Comparison of ENCODE assay signal across 8 cellular contexts in genomic region chr16:70576431-70577255, GRCh38. TPM values are rescaled to one million over a fixed set of nuclear protein-coding genes. Genes with fewer than 3 reads are reported as not detected.
DNase-seq lines count a peak whose midpoint lies in the region; ATAC-seq and TF ChIP-seq lines count a peak whose summit lies in the region.

No MANE protein-coding gene starts in this region.

- peaks cover 9 to 10% of the 10 kb centered on the region in 2 donors for H3K36me3 ChIP-seq in ascending aorta
- peaks cover 23% of the 10 kb centered on the region for H3K36me3 ChIP-seq in lower lobe of right lung

- no peaks in the 10 kb centered on the region for H3K4me1 ChIP-seq in H9 (ENCODE audit: insufficient read depth, low read length)
- peaks cover 15 to 60% of the 10 kb centered on the region in 2 donors for H3K4me1 ChIP-seq in ascending aorta
- peaks cover 48% of the 10 kb centered on the region for H3K4me1 ChIP-seq in lower lobe of right lung

- no peak overlapping the region for H3K9ac ChIP-seq in H9 (ENCODE audit: extremely low read depth, insufficient read length, low read length)

- H3K23me2 ChIP-seq in H9 (ENCODE audit: insufficient read length, low read depth, low read length, poor library complexity, severe bottlenecking): no peaks in the 10 kb centered on the region

- ATAC-seq in activated T-cell treated with anti-CD3 and anti-CD28 coated beads, Interleukin-2, amount 50 U/mL, for 72 hours (replicated peaks in 1 of 2): peak; percentile 10 to 41
- ATAC-seq in GM19324 (IDR thresholded peaks at IDR 0.05; ENCODE audit: low FRiP score, unreplicated experiment) (no peak), lower lobe of right lung (no peak)

- no peak overlapping the region for H3K23ac ChIP-seq in H9 (ENCODE audit: insufficient read length, low read depth, low read length)

- peak overlapping the region; percentile 60 for H3K18ac ChIP-seq in H9 (ENCODE audit: insufficient read length, low read depth, low read length)

- no peak overlapping the region for H2AK5ac ChIP-seq in H9 (ENCODE audit: insufficient read length, low read length)

- peak overlapping the region; percentile 74 for H3K56ac ChIP-seq in H9 (ENCODE audit: insufficient read length, low read depth, low read length)

- no peaks in the 10 kb centered on the region for H3K79me1 ChIP-seq in H9 (ENCODE audit: insufficient read depth, low read depth, low read length, poor library complexity, severe bottlenecking)

- intact Hi-C loops in ascending aorta (cut with DNase I): loop anchor here (1.0 to 10.0 kb wide), 3 partner anchors 16 to 168 kb away; partner anchors contain the start of gene IL34
- intact Hi-C loops in lower lobe of right lung (cut with DNase I): no loop called here

- no peak overlapping the region for H3K14ac ChIP-seq in H9 (ENCODE audit: insufficient read depth, low read length)

- no peaks in the 10 kb centered on the region for H3K27me3 ChIP-seq in H9 (ENCODE audit: insufficient read depth, low read length)
- H3K27me3 ChIP-seq in ascending aorta: no peaks in the 10 kb centered on the region
- H3K27me3 ChIP-seq in lower lobe of right lung (ENCODE audit: low read depth): no peaks in the 10 kb centered on the region

- no peak overlapping the region for H2AFZ ChIP-seq in H9 (ENCODE audit: low read length)

- H4K20me1 ChIP-seq in H9 (ENCODE audit: control insufficient read depth, insufficient read depth, insufficient read length): no peaks in the 10 kb centered on the region

- H3K36me3 Mint-ChIP-seq in activated T-cell treated with anti-CD3 and anti-CD28 coated beads, Interleukin-2, amount 50 U/mL, for 72 hours (ENCODE audit: insufficient read depth in 2 of 2): peaks cover 9 to 17% of the 10 kb centered on the region in 2 donors
- peaks cover 19 to 38% (median 23%) of the 10 kb centered on the region in 3 experiments; a peak in 6 of 7 replicates for H3K36me3 Mint-ChIP-seq in H9 (ENCODE audit: insufficient read depth in 1 of 3, low read depth in 3 of 3)

- no peak overlapping the region for H4K5ac ChIP-seq in H9 (ENCODE audit: insufficient read length, low read depth, low read length)

- H3K27ac ChIP-seq in H9 (ENCODE audit: insufficient read length, low read depth, low read length) (peak overlapping the region; percentile 74), ascending aorta (peak overlapping the region; percentile 77 to 79), lower lobe of right lung (no peak overlapping the region)

- H3K4ac ChIP-seq in H9 (ENCODE audit: low read depth, low read length): no peak overlapping the region

- H3K4me3 ChIP-seq in ascending aorta: no peak overlapping the region
- no peak overlapping the region for H3K4me3 ChIP-seq in lower lobe of right lung

- no peak overlapping the region for H2BK5ac ChIP-seq in H9 (ENCODE audit: insufficient read length, low read length)

- no peak overlapping the region for H2BK120ac ChIP-seq in H9 (ENCODE audit: low read depth, low read length, poor library complexity, severe bottlenecking)

- peak overlapping the region; percentile 60 for H3K27ac Mint-ChIP-seq in activated T-cell treated with anti-CD3 and anti-CD28 coated beads, Interleukin-2, amount 50 U/mL, for 72 hours
- H3K27ac Mint-ChIP-seq in H9: peak overlapping the region; percentile 49 to 89 (median 50); a peak in 6 of 7 replicates

- H4K91ac ChIP-seq in H9 (ENCODE audit: insufficient read length, low read depth, low read length): no peak overlapping the region

- H3K4me3 Mint-ChIP-seq in activated T-cell treated with anti-CD3 and anti-CD28 coated beads, Interleukin-2, amount 50 U/mL, for 72 hours: no peak overlapping the region
- no peak overlapping the region; a peak in 1 of 5 replicates for H3K4me3 Mint-ChIP-seq in H9

- H4K8ac ChIP-seq in H9 (replicated peaks; ENCODE audit: insufficient read length, low read depth, low read length): no peak overlapping the region

- no peak overlapping the region for H3T11ph ChIP-seq in H9 (ENCODE audit: low read length)

- no peaks in the 10 kb centered on the region for H3K9me3 ChIP-seq in H9 (ENCODE audit: control insufficient read depth, low read depth, low read length)
- H3K9me3 ChIP-seq in ascending aorta: no peaks in the 10 kb centered on the region
- no peaks in the 10 kb centered on the region for H3K9me3 ChIP-seq in lower lobe of right lung

- TF ChIP-seq CTCF in H9 (conservative IDR thresholded peaks at IDR 0.05): no peak
- TF ChIP-seq CTCF in ascending aorta (IDR thresholded peaks at IDR 0.05): no peak
- no peak for TF ChIP-seq CTCF in lower lobe of right lung (IDR thresholded peaks at IDR 0.05)

- no peak overlapping the region for H2BK15ac ChIP-seq in H9 (ENCODE audit: low read depth, low read length)

- no CpG with 5 or more reads among the region's 10 CpGs for WGBS in H9 (ENCODE audit: extremely low coverage, insufficient read length, low lambda C conversion rate)

- H3K9me3 Mint-ChIP-seq in activated T-cell treated with anti-CD3 and anti-CD28 coated beads, Interleukin-2, amount 50 U/mL, for 72 hours: no peaks in the 10 kb centered on the region
- no peaks in the 10 kb centered on the region for H3K9me3 Mint-ChIP-seq in H9

- H3K27me3 Mint-ChIP-seq in activated T-cell treated with anti-CD3 and anti-CD28 coated beads, Interleukin-2, amount 50 U/mL, for 72 hours (ENCODE audit: low read depth): no peaks in the 10 kb centered on the region
- peaks cover 2% of the 10 kb centered on the region for H3K27me3 Mint-ChIP-seq in H9 (ENCODE audit: low read depth)

- no peak overlapping the region for H2BK12ac ChIP-seq in H9 (ENCODE audit: insufficient read length, low read depth, low read length)

- H2BK20ac ChIP-seq in H9 (ENCODE audit: low read depth, low read length, poor library complexity, severe bottlenecking): no peak overlapping the region

- H3K4me2 ChIP-seq in H9 (ENCODE audit: insufficient read depth, insufficient read length, low read length): no peak overlapping the region

- no peaks in the 10 kb centered on the region for H3K79me2 ChIP-seq in H9 (ENCODE audit: insufficient read depth, low read length)

- peaks cover 27% of the 10 kb centered on the region for H3K4me1 Mint-ChIP-seq in activated T-cell treated with anti-CD3 and anti-CD28 coated beads, Interleukin-2, amount 50 U/mL, for 72 hours (ENCODE audit: low read depth)
- H3K4me1 Mint-ChIP-seq in H9: peaks cover 14 to 15% of the 10 kb centered on the region in 2 experiments

- DNase-seq in activated T-cell treated with anti-CD3 and anti-CD28 coated beads, Interleukin-2, amount 50 U/mL, for 72 hours: no peak
- DNase-seq in activated T-cell treated with anti-CD3 and anti-CD28 coated beads for 4 hours: no peak
- no peak for DNase-seq in H9
- DNase-seq in LHCN-M2 (ENCODE audit: low read depth): peak; percentile 94
- peak in 1 of 2 donors; percentile 46 for DNase-seq in ascending aorta (ENCODE audit: low spot score in 2 of 2)
- DNase-seq in myocyte (ENCODE audit: low read depth): peak; percentile 83
- no peak for DNase-seq in lower lobe of right lung

RNA-seq across cellular contexts. Expression of gene SF3B3, which starts 53.0 kb away (rescaled TPM):
- 100 to 1,000 TPM; 302 to 309 TPM for total RNA-seq in activated T-cell treated with anti-CD3 and anti-CD28 coated beads, Interleukin-2, amount 50 U/mL, for 72 hours
- total RNA-seq in H9 (2021) (493 and 511 TPM in 2 replicates), LHCN-M2 (2014; rRNA removed) (124 and 194 TPM in 2 replicates), ascending aorta (31.2 TPM), myocyte (115 and 133 TPM in 2 replicates), lower lobe of right lung (176 TPM)
- polyA plus RNA-seq in LHCN-M2 (2012): 175 TPM
- 164 TPM for polyA plus RNA-seq in myocyte (2012)

RNA-seq across cellular contexts. Expression of gene COG4, which starts 53.3 kb away (rescaled TPM):
- 10 to 100 TPM; 30.2 to 53.4 TPM for total RNA-seq in activated T-cell treated with anti-CD3 and anti-CD28 coated beads, Interleukin-2, amount 50 U/mL, for 72 hours
- total RNA-seq in H9 (2021) (51.9 and 54.1 TPM in 2 replicates), LHCN-M2 (2014; rRNA removed) (94.2 and 161 TPM in 2 replicates), ascending aorta (59.1 TPM), myocyte (63.1 and 88.9 TPM in 2 replicates), lower lobe of right lung (62.0 TPM)
- polyA plus RNA-seq in LHCN-M2 (2012): 51.3 TPM
- 53.7 TPM for polyA plus RNA-seq in myocyte (2012)

Comparison
In these comparisons a context has a peak if more than half of its experiments do, and no peak if none do; other contexts are left out.
1. ATAC-seq: peak in activated T-cell treated with anti-CD3 and anti-CD28 coated beads, Interleukin-2, amount 50 U/mL, for 72 hours (2 of 2); none in GM19324 (single experiment) and lower lobe of right lung (0 of 2).
2. DNase-seq: peak in LHCN-M2 (single experiment) and myocyte (single experiment); none in activated T-cell treated with anti-CD3 and anti-CD28 coated beads, Interleukin-2, amount 50 U/mL, for 72 hours (0 of 2), activated T-cell treated with anti-CD3 and anti-CD28 coated beads for 4 hours (single experiment), H9 (single experiment) and lower lobe of right lung (single experiment).